In genomic region chr10:97553575-97554100, GRCh38 we compare ENCODE assay signal across 9 cellular contexts.
DNase-seq lines count a peak whose midpoint lies in the region; ATAC-seq and TF ChIP-seq lines count a peak whose summit lies in the region.
"Had no signal": no experiment of that assay in that cellular context is flagged by ENCODE, and none has a peak within 500 bp of the region (broad histone marks: within the 10 kb centered on the region; RNA-seq: fewer than 3 reads in every experiment).

No MANE protein-coding gene starts in this region.

- no peaks in the 10 kb centered on the region for H3K9me3 ChIP-seq in OCI-LY1 (ENCODE audit: low read length)

- H3K4me1 ChIP-seq in OCI-LY1 (ENCODE audit: insufficient read depth, low read length, severe bottlenecking): no peaks in the 10 kb centered on the region

- peak overlapping the region; percentile 6 to 38 (median 36) for H3K27ac Mint-ChIP-seq in nephron
- H3K27ac Mint-ChIP-seq: dendritic cell treated with granulocyte-macrophage colony-stimulating factor and Interleukin-4, amounts not matched to agents 40 ng/mL and 50 ng/mL, for 4 days had no signal

- peaks cover 30% of the 10 kb centered on the region for H3K4me1 Mint-ChIP-seq in nephron

- H3F3A ChIP-seq in OCI-LY1 (ENCODE audit: insufficient read depth, low read length): no peaks in the 10 kb centered on the region

- peak; percentile 43 for TF ChIP-seq CTCF in OCI-LY1 (IDR thresholded peaks at IDR 0.05; ENCODE audit: low read length)
- peak; percentile 73 to 80 (median 75) for TF ChIP-seq CTCF in nephron (IDR thresholded peaks at IDR 0.05; ENCODE audit: unreplicated experiment in 3 of 3)

- H3K27me3 Mint-ChIP-seq in nephron (ENCODE audit: low read depth): no peaks in the 10 kb centered on the region
- H3K27me3 Mint-ChIP-seq: dendritic cell treated with granulocyte-macrophage colony-stimulating factor and Interleukin-4, amounts not matched to agents 40 ng/mL and 50 ng/mL, for 4 days had no signal

- no peak overlapping the region for H3K27ac ChIP-seq in OCI-LY1 (ENCODE audit: low read depth, low read length, poor library complexity, severe bottlenecking)

- no peaks in the 10 kb centered on the region for H3K27me3 ChIP-seq in OCI-LY1 (ENCODE audit: insufficient read depth, low read length)

- H4K20me1 ChIP-seq in OCI-LY1 (ENCODE audit: insufficient read depth, low read length): no peaks in the 10 kb centered on the region

- peaks cover 7% of the 10 kb centered on the region for H3K9me3 Mint-ChIP-seq in nephron

- no peak overlapping the region for H3K4me3 ChIP-seq in OCI-LY1 (ENCODE audit: low read depth, low read length, poor library complexity, severe bottlenecking)

- no peak overlapping the region for H3K4me3 Mint-ChIP-seq in nephron
- H3K4me3 Mint-ChIP-seq: dendritic cell treated with granulocyte-macrophage colony-stimulating factor and Interleukin-4, amounts not matched to agents 40 ng/mL and 50 ng/mL, for 4 days had no signal

- H3K36me3 ChIP-seq in OCI-LY1 (ENCODE audit: insufficient read depth, low read length): no peaks in the 10 kb centered on the region; the same call in 1 of the 2 replicates

- peaks cover 7% of the 10 kb centered on the region for H3K36me3 Mint-ChIP-seq in nephron (ENCODE audit: low read depth)

- H3K9me2 ChIP-seq in OCI-LY1 (ENCODE audit: low read depth, low read length): no peaks in the 10 kb centered on the region

- ATAC-seq in HG02852 (IDR thresholded peaks at IDR 0.05; ENCODE audit: unreplicated experiment) (peak; percentile 64), GM21367 (IDR thresholded peaks at IDR 0.05; ENCODE audit: unreplicated experiment) (no peak)

- no peak overlapping the region for H3K9ac ChIP-seq in OCI-LY1 (ENCODE audit: low read length)

- no peaks in the 10 kb centered on the region for H3K79me2 ChIP-seq in OCI-LY1 (ENCODE audit: insufficient read depth, low read length)

- H2AFZ ChIP-seq in OCI-LY1 (ENCODE audit: low read length): no peak overlapping the region

- H3K4me2 ChIP-seq in OCI-LY1 (ENCODE audit: low read length): no peak overlapping the region

- DNase-seq in GF-D8 (lab: John Stamatoyannopoulos, UW): peak; percentile 13
- peak; percentile 57 for DNase-seq in activated T-cell treated with anti-CD3 and anti-CD28 coated beads for 48 hours (ENCODE audit: low read depth)
- DNase-seq in fibroblast of gingiva (ENCODE audit: low read depth): peak; percentile 62
- DNase-seq in stromal cell of bone marrow (ENCODE audit: low read depth): peak; percentile 57
